In genomic region chr13:45335397-45336024, GRCh38 we compare ENCODE assay signal across 9 cellular contexts. TPM values are rescaled to one million over a fixed set of nuclear protein-coding genes. Genes with fewer than 3 reads are reported as not detected.
DNase-seq lines count a peak whose midpoint lies in the region; ATAC-seq and TF ChIP-seq lines count a peak whose summit lies in the region.
"Had no signal": no experiment of that assay in that cellular context is flagged by ENCODE, and none has a peak within 500 bp of the region (broad histone marks: within the 10 kb centered on the region; RNA-seq: fewer than 3 reads in every experiment).

No MANE protein-coding gene starts in this region.

- H3K9me3 ChIP-seq in BLaER1 (no peaks in the 10 kb centered on the region), right lobe of liver (no peaks in the 10 kb centered on the region), transverse colon (no peaks in the 10 kb centered on the region), aorta (ENCODE audit: control insufficient read depth, low read length) (no peaks in the 10 kb centered on the region)

- H4K20me1 ChIP-seq in BLaER1 = peaks cover 100% of the 10 kb centered on the region

- ATAC-seq in right lobe of liver (peak; percentile 35 to 70 (median 60)), GM18517 (IDR thresholded peaks at IDR 0.05; ENCODE audit: unreplicated experiment) (no peak), GM21381 (IDR thresholded peaks at IDR 0.05; ENCODE audit: unreplicated experiment) (no peak), aorta (ENCODE audit: low FRiP score) (no peak)

- no peak overlapping the region for H3K4me3 Mint-ChIP-seq in activated CD4-positive, alpha-beta memory T cell treated with anti-CD3 and anti-CD28 coated beads, Interleukin-2, amount 10 ng/mL, durations not matched to agents 7 days and 5 days

- H3K4me1 Mint-ChIP-seq in activated CD4-positive, alpha-beta memory T cell treated with anti-CD3 and anti-CD28 coated beads, Interleukin-2, amount 10 ng/mL, durations not matched to agents 7 days and 5 days = peaks cover 82% of the 10 kb centered on the region

- H3K27ac ChIP-seq in BLaER1 = peak overlapping the region; percentile 66; the same call in 1 of the 2 replicates
- peak overlapping the region in 2 of 3 donors; percentile 57 to 100 for H3K27ac ChIP-seq in right lobe of liver
- peak overlapping the region in 1 of 4 donors; percentile 20 for H3K27ac ChIP-seq in transverse colon
- H3K27ac ChIP-seq in aorta (ENCODE audit: low read depth in 1 of 2, low read length in 2 of 2) = peak overlapping the region in 1 of 2 donors; percentile 56

- peaks cover 84% of the 10 kb centered on the region for H3K36me3 Mint-ChIP-seq in activated CD4-positive, alpha-beta memory T cell treated with anti-CD3 and anti-CD28 coated beads, Interleukin-2, amount 10 ng/mL, durations not matched to agents 7 days and 5 days (ENCODE audit: low read depth)

- H3K9ac ChIP-seq in BLaER1 = peak overlapping the region; percentile 16; the same call in 1 of the 2 replicates

- 33% methylated on average over 1 of the region's 3 CpGs for WGBS in right lobe of liver (ENCODE audit: insufficient coverage, low coverage, low lambda C conversion rate, missing lambda C conversion rate)
- WGBS in transverse colon (ENCODE audit: low coverage in 1 of 2), 2 donors = 28 to 71% methylated on average over 2 to 3 of the region's 3 CpGs
- whole genome bisulfite sequencing in aorta, 2 donors = 61 to 64% methylated on average over 3 of the region's 3 CpGs

- no peaks in the 10 kb centered on the region for H3K9me3 Mint-ChIP-seq in activated CD4-positive, alpha-beta memory T cell treated with anti-CD3 and anti-CD28 coated beads, Interleukin-2, amount 10 ng/mL, durations not matched to agents 7 days and 5 days

- TF ChIP-seq CTCF in right lobe of liver (IDR thresholded peaks at IDR 0.05) (no peak), transverse colon (IDR thresholded peaks at IDR 0.05) (no peak)

- DNase-seq in activated CD4-positive, alpha-beta memory T cell treated with anti-CD3 and anti-CD28 coated beads, Interleukin-2, amount 10 ng/mL, durations not matched to agents 7 days and 5 days = no peak
- DNase-seq in right lobe of liver (peak in 1 of 3 donors; percentile 88), transverse colon (no peak), aorta (no peak)
- DNase-seq: NCI-H69 had no signal

- H3K4me1 ChIP-seq in BLaER1 = peaks cover 94% of the 10 kb centered on the region
- peaks cover 0 to 59% (median 30%) of the 10 kb centered on the region in 4 donors for H3K4me1 ChIP-seq in right lobe of liver
- peaks cover 24 to 74% (median 50%) of the 10 kb centered on the region in 4 donors for H3K4me1 ChIP-seq in transverse colon
- H3K4me1 ChIP-seq in aorta (ENCODE audit: control insufficient read depth in 1 of 2, insufficient read depth in 2 of 2, low read length in 2 of 2) = peaks cover 2 to 22% of the 10 kb centered on the region in 2 donors

- no peak for TF ChIP-seq EP300 in transverse colon (IDR thresholded peaks at IDR 0.05; ENCODE audit: low read depth)

- POLR2A ChIA-PET in activated CD4-positive, alpha-beta memory T cell treated with anti-CD3 and anti-CD28 coated beads, Interleukin-2, amount 10 ng/mL, durations not matched to agents 7 days and 5 days (lab: Charles Lee) = interaction anchor here (0.5 to 2.7 kb wide), 5 partner anchors 10 to 81 kb away, joined by 3 to 8 read pairs (median 4); no protein-coding TSS in a partner anchor

- intact Hi-C loops in right lobe of liver (cut with DNase I) = no loop called here
- intact Hi-C loops in transverse colon (cut with DNase I; ENCODE audit: low total_unique reads) = no loop called here
- intact Hi-C loops in aorta (cut with DNase I) = no loop called here

- in situ Hi-C loops in GM18951 (cut with MboI; ENCODE audit: low sequenced_read_pairs, unreplicated experiment) (no loop called here), transverse colon (cut with MboI; ENCODE audit: low pct_ligation_motif_present in 1 of 4, low pct_unique_long_range_greater_than_20kb in 1 of 4, low sequenced_read_pairs in 3 of 4) (no loop called here)

- no peaks in the 10 kb centered on the region for H3K27me3 Mint-ChIP-seq in activated CD4-positive, alpha-beta memory T cell treated with anti-CD3 and anti-CD28 coated beads, Interleukin-2, amount 10 ng/mL, durations not matched to agents 7 days and 5 days

- no peaks in the 10 kb centered on the region for H3K27me3 ChIP-seq in BLaER1
- no peaks in the 10 kb centered on the region for H3K27me3 ChIP-seq in right lobe of liver
- no peaks in the 10 kb centered on the region for H3K27me3 ChIP-seq in transverse colon
- no peaks in the 10 kb centered on the region for H3K27me3 ChIP-seq in aorta (ENCODE audit: control insufficient read depth in 1 of 2, insufficient read depth in 2 of 2, low read length in 1 of 2)

- H3K36me3 ChIP-seq in BLaER1 (peaks cover 64% of the 10 kb centered on the region), right lobe of liver (peaks cover 20 to 42% (median 37%) of the 10 kb centered on the region in 4 donors), transverse colon (peaks cover 0 to 40% (median 22%) of the 10 kb centered on the region in 4 donors), aorta (ENCODE audit: control insufficient read depth in 1 of 2, insufficient read depth in 2 of 2, low read length in 1 of 2) (peaks cover 3 to 23% of the 10 kb centered on the region in 2 donors)

- CTCF ChIA-PET in activated CD4-positive, alpha-beta memory T cell treated with anti-CD3 and anti-CD28 coated beads, Interleukin-2, amount 10 ng/mL, durations not matched to agents 7 days and 5 days (lab: Charles Lee) = interaction anchor here (1.0 to 1.3 kb wide), 3 partner anchors 20 to 36 kb away, joined by 3 to 4 read pairs (median 4); no protein-coding TSS in a partner anchor

- H3K4me3 ChIP-seq in BLaER1 (no peak overlapping the region), right lobe of liver (no peak overlapping the region), transverse colon (no peak overlapping the region), aorta (ENCODE audit: low read length in 2 of 2) (no peak overlapping the region)

- TF ChIP-seq POLR2A in GM18951 (IDR thresholded peaks at IDR 0.05; ENCODE audit: extremely low read depth, insufficient read depth, insufficient read length) (peak; percentile 28), right lobe of liver (IDR thresholded peaks at IDR 0.05) (peak; percentile 18), transverse colon (IDR thresholded peaks at IDR 0.05) (no peak)

- H3K4me2 ChIP-seq in BLaER1 = peak overlapping the region; percentile 91

- peak overlapping the region; percentile 92 for H3K27ac Mint-ChIP-seq in activated CD4-positive, alpha-beta memory T cell treated with anti-CD3 and anti-CD28 coated beads, Interleukin-2, amount 10 ng/mL, durations not matched to agents 7 days and 5 days

RNA-seq across cellular contexts. Expression of gene TPT1, which starts 5.5 kb away (rescaled TPM):
- total RNA-seq in activated CD4-positive, alpha-beta memory T cell treated with anti-CD3 and anti-CD28 coated beads, Interleukin-2, amount 10 ng/mL, durations not matched to agents 7 days and 5 days = 1,000 to 10,000 TPM; 4,462 to 4,505 TPM
- total RNA-seq in right lobe of liver (1,000 to 10,000 TPM; 1,466 to 3,393 (median 2,295) TPM), transverse colon (1,000 to 10,000 TPM; 1,485 to 2,679 (median 2,380) TPM), aorta (1,000 to 10,000 TPM; 3,196 to 4,441 TPM)
- polyA plus RNA-seq in aorta = over 10,000 TPM in 1 of 2 donors, 1,000 to 10,000 TPM in 1; 5,995 to 18,191 TPM

Comparison
In these comparisons a context has a peak if more than half of its experiments do, and no peak if none do; other contexts are left out.
1. ATAC-seq: peak in right lobe of liver (4 of 4); none in GM18517 (single experiment), GM21381 (single experiment) and aorta (single experiment).